ENCODE assay signal across 23 cellular contexts in the genomic region with DNA sequence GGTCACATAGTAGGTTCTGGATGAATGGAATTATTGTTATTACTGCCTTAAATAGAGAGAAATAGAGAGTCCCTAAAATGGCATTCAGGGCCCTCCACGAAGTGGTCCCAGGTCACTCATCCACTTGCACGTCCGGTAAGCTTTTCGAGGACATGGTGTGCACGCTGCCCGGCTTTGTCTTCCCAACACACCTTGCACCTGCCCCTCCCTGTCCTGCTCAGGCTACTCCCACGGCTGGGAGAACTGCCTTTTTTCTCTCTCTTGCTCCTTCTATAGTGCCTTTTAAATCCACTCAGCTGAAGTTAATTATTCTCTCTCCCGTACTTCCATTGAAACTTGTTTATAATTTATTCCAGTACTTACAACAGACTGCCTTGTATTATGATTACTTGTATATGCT.
"Had no signal": no experiment of that assay in that cellular context is flagged by ENCODE, and none has a peak within 500 bp of the region (broad histone marks: within the 10 kb centered on the region; RNA-seq: fewer than 3 reads in every experiment).

No MANE protein-coding gene starts in this region.

- DNase-seq: IMR-90, Karpas-422, KG1, MM.1S, NCI-H1092 treated with DMSO at 0.1 percent for 48 hours, NCI-H1436, NCI-H187, NCI-H2029, NCI-H2081 treated with DMSO at 0.1 percent for 48 hours, NCI-H2171, NCI-H226, NCI-H510A, NCI-H524 treated with DMSO at 0.1 percent for 48 hours, NCI-H69, NCI-H774, Right ventricle myocardium superior, RPMI8226, SIG-M5, SW 1271 had no signal

- FAIRE-seq: HepG2, RCC 7860 had no signal

- H3K27ac ChIP-seq: SJSA1, SK-N-MC had no signal

- H3K4me1 ChIP-seq: SJSA1 had no signal

- H3K4me3 ChIP-seq: SJSA1, SK-N-MC had no signal

- H3K36me3 ChIP-seq: SJSA1 had no signal

- H3K9me3 ChIP-seq: SJSA1 had no signal
